Comparison of ENCODE assay signal across 8 cellular contexts in genomic region chr15:40755821-40756220, GRCh38. TPM values are rescaled to one million over a fixed set of nuclear protein-coding genes. Genes with fewer than 3 reads are reported as not detected.
DNase-seq lines count a peak whose midpoint lies in the region; ATAC-seq, FAIRE-seq and TF ChIP-seq lines count a peak whose summit lies in the region.

No MANE protein-coding gene starts in this region.

- H3K4me1 ChIP-seq in HUES6 (ENCODE audit: control insufficient read depth, insufficient read depth, low read length) (peaks cover 6% of the 10 kb centered on the region; the same call in 1 of the 2 replicates), ascending aorta (peaks cover 0 to 12% of the 10 kb centered on the region in 2 donors), muscle layer of colon (ENCODE audit: insufficient read depth, low read length) (peaks cover 7% of the 10 kb centered on the region)

- no peaks in the 10 kb centered on the region for H3K9me3 ChIP-seq in HUES6 (ENCODE audit: control insufficient read depth, insufficient read depth, low read depth, low read length)
- no peaks in the 10 kb centered on the region for H3K9me3 ChIP-seq in ascending aorta
- H3K9me3 ChIP-seq in muscle layer of colon (ENCODE audit: low read length) = no peaks in the 10 kb centered on the region

- peak overlapping the region; percentile 84 for H3K9ac ChIP-seq in HUES6 (ENCODE audit: low read length)
- H3K9ac ChIP-seq in muscle layer of colon (ENCODE audit: low read length) = peak overlapping the region; percentile 58

- no peak for ATAC-seq in GM19035 (IDR thresholded peaks at IDR 0.05; ENCODE audit: unreplicated experiment)

- TF ChIP-seq CTCF in AG10803 (conservative IDR thresholded peaks at IDR 0.05; ENCODE audit: low read length) = no peak
- no peak for TF ChIP-seq CTCF in ascending aorta (IDR thresholded peaks at IDR 0.05)

- intact Hi-C loops in ascending aorta (cut with DNase I) = loop anchor here (1.0 to 5.0 kb wide), 6 partner anchors 51 to 476 kb away; partner anchors contain the start of genes CHP1, DNAJC17, EXD1 and KNL1

- DNase-seq in AG10803 (ENCODE audit: low read depth) (no peak), ascending aorta (ENCODE audit: low spot score in 2 of 2) (no peak), urothelium cell line (ENCODE audit: low spot score) (no peak), NCI-H1930 (lab: John Stamatoyannopoulos, UW) (no peak), hypothalamus (lab: John Stamatoyannopoulos, UW) (no peak)

- H3K27ac ChIP-seq in HUES6 (ENCODE audit: low read depth, low read length) (peak overlapping the region; percentile 92), ascending aorta (peak overlapping the region; percentile 85 to 86), muscle layer of colon (ENCODE audit: low read depth, low read length) (peak overlapping the region; percentile 85)

- FAIRE-seq in urothelium cell line (lab: Jason Lieb, UNC) = no peak

- H3K4me3 ChIP-seq in AG10803 (ENCODE audit: low read length) (peak overlapping the region; percentile 95), HUES6 (ENCODE audit: low read depth, low read length) (peak overlapping the region; percentile 98), ascending aorta (peak overlapping the region; percentile 95 to 98), muscle layer of colon (ENCODE audit: low read depth in 1 of 2, low read length in 2 of 2) (peak overlapping the region; percentile 75 to 93)

- no peaks in the 10 kb centered on the region for H3K27me3 ChIP-seq in HUES6 (ENCODE audit: control insufficient read depth, insufficient read depth, low read length)
- no peaks in the 10 kb centered on the region for H3K27me3 ChIP-seq in ascending aorta
- H3K27me3 ChIP-seq in muscle layer of colon (ENCODE audit: control insufficient read depth in 1 of 2, insufficient read depth in 2 of 2, low read length in 2 of 2) = no peaks in the 10 kb centered on the region

- H3K36me3 ChIP-seq in HUES6 (ENCODE audit: control insufficient read depth, insufficient read depth, low read length) (peaks cover 15% of the 10 kb centered on the region), ascending aorta (peaks cover 16 to 22% of the 10 kb centered on the region in 2 donors), muscle layer of colon (ENCODE audit: insufficient read depth, low read length) (peaks cover 12% of the 10 kb centered on the region)

RNA-seq across cellular contexts. Expression of gene RMDN3, which starts 0.8 kb away (rescaled TPM):
- total RNA-seq in ascending aorta = 6.0 TPM

RNA-seq across cellular contexts. Expression of gene GCHFR, which starts 8.0 kb away (rescaled TPM):
- total RNA-seq in ascending aorta = 26.4 TPM

RNA-seq across cellular contexts. Expression of gene C15orf62, which starts 14.0 kb away (rescaled TPM):
- not detected for total RNA-seq in ascending aorta

RNA-seq across cellular contexts. Expression of gene ZFYVE19, which starts 51.1 kb away (rescaled TPM):
- total RNA-seq in ascending aorta = 61.0 TPM

RNA-seq across cellular contexts. Expression of gene DNAJC17, which starts 51.5 kb away (rescaled TPM):
- total RNA-seq in ascending aorta = 26.2 TPM
